8 cellular contexts compared by ENCODE assay signal in genomic region chr2:35973132-35973736, GRCh38.
DNase-seq lines count a peak whose midpoint lies in the region; ATAC-seq and TF ChIP-seq lines count a peak whose summit lies in the region.

No MANE protein-coding gene starts in this region.

- peak; percentile 55 to 69 for TF ChIP-seq CTCF in mammary epithelial cell (conservative IDR thresholded peaks at IDR 0.05 in 1 of 2, IDR thresholded peaks at IDR 0.05 in 1 of 2; ENCODE audit: extremely low read depth in 1 of 2, insufficient read depth in 1 of 2, low read depth in 1 of 2, low read length in 2 of 2)
- TF ChIP-seq CTCF in mucosa of descending colon (IDR thresholded peaks at IDR 0.05) = no peak

- H3K36me3 ChIP-seq in mammary epithelial cell (ENCODE audit: insufficient read depth, low read length) (no peaks in the 10 kb centered on the region), mucosa of descending colon (ENCODE audit: low read depth) (no peaks in the 10 kb centered on the region)

- intact Hi-C loops in mammary epithelial cell (cut with micrococcal nuclease) = loop anchor here (1.0 to 10.0 kb wide), 4 partner anchors 349 to 702 kb away; partner anchors contain the start of gene CRIM1
- intact Hi-C loops in mucosa of descending colon (cut with DNase I, micrococcal nuclease) = no loop called here
- intact Hi-C loops in posterior vena cava (cut with DNase I) = no loop called here

- H3K79me2 ChIP-seq in mammary epithelial cell (ENCODE audit: insufficient read depth, low read length) = no peaks in the 10 kb centered on the region

- H3K4me1 ChIP-seq in mammary epithelial cell (ENCODE audit: insufficient read depth, low read length) (no peaks in the 10 kb centered on the region), mucosa of descending colon (ENCODE audit: low read depth) (no peaks in the 10 kb centered on the region)

- peak; percentile 2 for DNase-seq in NCI-H748 (lab: John Stamatoyannopoulos, UW; ENCODE audit: unreplicated experiment)
- DNase-seq in NCI-H748 treated with DMSO at 0.1 percent for 48 hours (lab: John Stamatoyannopoulos, UW) = no peak
- DNase-seq in Kasumi-1 (lab: John Stamatoyannopoulos, UW) = peak; percentile 48 to 54
- DNase-seq in mammary epithelial cell = peak; percentile 25
- DNase-seq in mucosa of descending colon = peak in 1 of 3 donors; percentile 46
- DNase-seq in cortex of kidney (lab: John Stamatoyannopoulos, UW) = no peak
- no peak for DNase-seq in posterior vena cava (ENCODE audit: low spot score)

- CTCF ChIA-PET in mammary epithelial cell (lab: Charles Lee; ENCODE audit: low non-redundant PET) = no interaction called here

- no peaks in the 10 kb centered on the region for H3K27me3 ChIP-seq in mammary epithelial cell (ENCODE audit: insufficient read depth, low read length)

- dilution Hi-C loops in mammary epithelial cell (cut with HindIII; ENCODE audit: low sequenced_read_pairs) = no loop called here

- no peaks in the 10 kb centered on the region for H4K20me1 ChIP-seq in mammary epithelial cell (ENCODE audit: insufficient read depth, low read length)

- in situ Hi-C loops in mammary epithelial cell (cut with MboI; ENCODE audit: low sequenced_read_pairs in 2 of 2) = no loop called here

- no peak overlapping the region for H2AFZ ChIP-seq in mammary epithelial cell (ENCODE audit: low read depth, low read length)

- H3K4me2 ChIP-seq in mammary epithelial cell (ENCODE audit: insufficient read depth, low read depth, low read length) = no peak overlapping the region

- no peak overlapping the region for H3K4me3 ChIP-seq in mammary epithelial cell (replicated peaks in 1 of 3; ENCODE audit: insufficient read depth in 1 of 3, low read depth in 2 of 3, low read length in 3 of 3)
- no peak overlapping the region for H3K4me3 ChIP-seq in mucosa of descending colon

- H3K27ac ChIP-seq in mammary epithelial cell (ENCODE audit: insufficient read depth, low read depth, low read length) = no peak overlapping the region

- H3K9me3 ChIP-seq in mammary epithelial cell (replicated peaks; ENCODE audit: insufficient read depth, low read length) (no peaks in the 10 kb centered on the region), mucosa of descending colon (no peaks in the 10 kb centered on the region)

- H3K9ac ChIP-seq in mammary epithelial cell (ENCODE audit: insufficient read depth, low read length) = no peak overlapping the region

- WGBS in mammary epithelial cell (ENCODE audit: low coverage, missing lambda C conversion rate) = 40% methylated on average over 1 of the region's 1 CpG

- BruUV-seq in mammary epithelial cell (replicated peaks; lab: Mats Ljungman, UMichigan) = no TSS peak

- peak; percentile 71 for ATAC-seq in GM21576 (IDR thresholded peaks at IDR 0.05; ENCODE audit: unreplicated experiment)
- peak; percentile 62 for ATAC-seq in mucosa of descending colon

Comparison
In these comparisons a context has a peak if more than half of its experiments do, and no peak if none do; other contexts are left out.
1. DNase-seq: peak in NCI-H748 (single experiment), Kasumi-1 (2 of 2) and mammary epithelial cell (single experiment); none in NCI-H748 treated with DMSO at 0.1 percent for 48 hours (single experiment), cortex of kidney (single experiment) and posterior vena cava (single experiment).